17 cellular contexts compared by ENCODE assay signal in genomic region chr10:112344261-112344660, GRCh38. TPM values are rescaled to one million over a fixed set of nuclear protein-coding genes. Genes with fewer than 3 reads are reported as not detected.
DNase-seq lines count a peak whose midpoint lies in the region; ATAC-seq and TF ChIP-seq lines count a peak whose summit lies in the region.
"Had no signal": no experiment of that assay in that cellular context is flagged by ENCODE, and none has a peak within 500 bp of the region (broad histone marks: within the 10 kb centered on the region; RNA-seq: fewer than 3 reads in every experiment).

No MANE protein-coding gene starts in this region.

- H3K4me3 ChIP-seq in H7 (ENCODE audit: insufficient read depth, low read depth, low read length), result no peak overlapping the region
- H3K4me3 ChIP-seq in retinal pigment epithelial cell (ENCODE audit: low read length), result no peak overlapping the region
- H3K4me3 ChIP-seq: A549; BLaER1 treated with 17β-estradiol and CSF1 and Interleukin-3, amounts not matched to agents 10 nM and 100 nM had no signal

- H3K36me3 Mint-ChIP-seq in chondrocyte (ENCODE audit: low read depth), result peaks cover 2% of the 10 kb centered on the region
- H3K36me3 Mint-ChIP-seq: CD8-positive, alpha-beta T cell had no signal

- DNase-seq in H7, result peak; percentile 31
- DNase-seq in chondrocyte (ENCODE audit: low spot score), result no peak
- DNase-seq in left lobe of liver (ENCODE audit: low spot score), result no peak
- no peak for DNase-seq in retinal pigment epithelial cell (ENCODE audit: low read depth)
- DNase-seq in T-helper 2 cell, result no peak
- DNase-seq: Calu3; CD8-positive, alpha-beta T cell; MM.1S; NCI-H1092; NCI-H146; NCI-H2029 treated with DMSO at 0.1 percent for 48 hours had no signal

- ATAC-seq in left lobe of liver (peak; percentile 64), HG02759 (IDR thresholded peaks at IDR 0.05; ENCODE audit: unreplicated experiment) (no peak), GM19324 (IDR thresholded peaks at IDR 0.05; ENCODE audit: low FRiP score, unreplicated experiment) (no peak)
- ATAC-seq: A549; CD8-positive, alpha-beta T cell; Panc1 had no signal

- H3K4me3 Mint-ChIP-seq in chondrocyte (ENCODE audit: unreplicated experiment), result no peak overlapping the region
- H3K4me3 Mint-ChIP-seq: CD8-positive, alpha-beta T cell had no signal

- H3K4me1 Mint-ChIP-seq in chondrocyte (ENCODE audit: low read depth), result peaks cover 2% of the 10 kb centered on the region

- H3K36me3 ChIP-seq in H7 (replicated peaks; ENCODE audit: control insufficient read depth, insufficient read depth, low read length), result no peaks in the 10 kb centered on the region
- H3K36me3 ChIP-seq: BLaER1 treated with 17β-estradiol and CSF1 and Interleukin-3, amounts not matched to agents 10 nM and 100 nM had no signal

- H3K9me3 Mint-ChIP-seq in chondrocyte (ENCODE audit: low read depth), result no peaks in the 10 kb centered on the region
- H3K9me3 Mint-ChIP-seq: CD8-positive, alpha-beta T cell had no signal

- peaks cover 2% of the 10 kb centered on the region for H3K27me3 Mint-ChIP-seq in chondrocyte (ENCODE audit: low read depth)

- H3K27ac Mint-ChIP-seq in chondrocyte (ENCODE audit: unreplicated experiment), result no peak overlapping the region
- H3K27ac Mint-ChIP-seq: CD8-positive, alpha-beta T cell had no signal

- TF ChIP-seq CTCF in chondrocyte (IDR thresholded peaks at IDR 0.05) (peak; percentile 22), retinal pigment epithelial cell (conservative IDR thresholded peaks at IDR 0.05; ENCODE audit: low read depth, low read length) (peak; percentile 14)

- no peaks in the 10 kb centered on the region for H3K27me3 ChIP-seq in H7 (ENCODE audit: control insufficient read depth, insufficient read depth, low read length)
- H3K27me3 ChIP-seq: BLaER1 treated with 17β-estradiol and CSF1 and Interleukin-3, amounts not matched to agents 10 nM and 100 nM had no signal

RNA-seq across cellular contexts. Expression of gene ACSL5, which starts 29.7 kb away (rescaled TPM):
- 0.17 TPM in 1 of 2 replicates, not detected in the other for total RNA-seq in H7 (2014; rRNA removed; shearing (Covaris generic))
- total RNA-seq in chondrocyte (0.15 to 0.53 TPM (median 0.27 TPM) in 3 replicates), left lobe of liver (61.7 TPM)
- total RNA-seq: NCI-H460 had no signal

Comparison
In these comparisons a context has a peak if more than half of its experiments do, and no peak if none do; other contexts are left out.
1. RNA of gene ACSL5, which starts 29.7 kb away (total RNA-seq): 61.7 TPM in left lobe of liver (single experiment); 0.15 to 0.53 TPM in chondrocyte and 0.17 TPM in H7; every median in the first group is over 10 times any median in the second.